28 cellular contexts compared by ENCODE assay signal in the genomic region with DNA sequence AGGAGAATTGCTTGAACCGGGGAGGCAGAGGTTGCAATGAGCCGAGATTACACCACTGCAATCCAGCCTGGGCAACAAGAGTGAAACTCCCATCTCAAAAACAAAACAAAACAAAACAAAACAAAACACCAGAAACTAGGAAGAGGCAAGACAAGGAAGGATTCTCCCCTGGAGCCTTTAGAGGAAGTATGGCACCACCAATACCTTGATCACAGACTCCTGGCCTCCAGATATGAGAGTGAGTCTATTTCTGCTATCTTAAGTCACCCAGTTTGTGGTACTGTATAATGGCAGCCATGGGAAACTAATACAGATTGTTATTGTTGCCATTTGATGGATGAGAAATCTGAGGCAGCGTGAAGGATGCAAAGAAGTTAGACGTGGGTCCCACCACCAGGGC.
"Had no signal": no experiment of that assay in that cellular context is flagged by ENCODE, and none has a peak within 500 bp of the region (broad histone marks: within the 10 kb centered on the region; RNA-seq: fewer than 3 reads in every experiment).

No MANE protein-coding gene starts in this region.

- DNase-seq: activated B cell treated with CpG ODN at 0.5 μM for 24 hours; activated CD4-positive, alpha-beta T cell treated with anti-CD3 and anti-CD28 coated beads for 48 hours; activated CD4-positive, alpha-beta T cell treated with anti-CD3 and anti-CD28 coated beads, Interleukin-2, amount 50 U/mL, for 1 hour; activated CD4-positive, alpha-beta T cell treated with anti-CD3 and anti-CD28 coated beads, Interleukin-2, amount 50 U/mL, for 48 hours; activated CD8-positive, alpha-beta memory T cell treated with anti-CD3 and anti-CD28 coated beads for 24 hours; activated CD8-positive, alpha-beta T cell treated with anti-CD3 and anti-CD28 coated beads for 36 hours; activated effector memory CD4-positive, alpha-beta T cell treated with Interleukin-2 at 50 U/mL for 16 hours; activated gamma-delta T cell treated with Interleukin-2 at 50 U/mL for 16 hours; activated naive CD4-positive, alpha-beta T cell treated with anti-CD3 and anti-CD28 coated beads, Interleukin-2, amount 50 U/mL, for 16 hours; activated naive CD4-positive, alpha-beta T cell treated with Interleukin-2 at 50 U/mL for 16 hours; activated T-cell treated with anti-CD3 and anti-CD28 coated beads, Interleukin-2, amount 50 U/mL, for 4 hours; amygdala; aorta; body of pancreas; caudate nucleus; cortex of kidney; effector memory CD4-positive, alpha-beta T cell; endodermal cell; foreskin fibroblast; head of caudate nucleus; T1000; WERI-Rb-1 had no signal

- H3K27ac ChIP-seq: body of pancreas, WERI-Rb-1 had no signal

- H3K36me3 ChIP-seq: WERI-Rb-1 had no signal

- FAIRE-seq: colon, frontal cortex had no signal

- H3K4me1 ChIP-seq: body of pancreas had no signal

- H3K27ac Mint-ChIP-seq: activated B cell treated with CpG ODN at 0.5 μM for 24 hours; activated CD8-positive, alpha-beta T cell treated with anti-CD3 and anti-CD28 coated beads for 36 hours; activated naive CD8-positive, alpha-beta T cell; activated T-helper 17 cell treated with anti-CD3 and anti-CD28 coated beads, Interleukin-2, amount 50 U/mL, for 72 hours; endodermal cell had no signal

- H3K9me3 ChIP-seq: body of pancreas had no signal

- ATAC-seq: activated CD4-positive, CD25-positive, alpha-beta regulatory T cell treated with anti-CD3 and anti-CD28 coated beads, Interleukin-2, amount 50 U/mL, for 24 hours; activated CD8-positive, alpha-beta T cell treated with anti-CD3 and anti-CD28 coated beads for 36 hours; activated T-cell treated with anti-CD3 and anti-CD28 coated beads, Interleukin-2, amount 50 U/mL, for 4 hours; activated T-helper 17 cell treated with anti-CD3 and anti-CD28 coated beads, Interleukin-2, amount 50 U/mL, for 72 hours; body of pancreas; esophagus mucosa had no signal

- H3K9me3 Mint-ChIP-seq: activated B cell treated with CpG ODN at 0.5 μM for 24 hours; activated CD8-positive, alpha-beta T cell treated with anti-CD3 and anti-CD28 coated beads for 36 hours; activated T-cell treated with anti-CD3 and anti-CD28 coated beads, Interleukin-2, amount 50 U/mL, for 4 hours; endodermal cell had no signal

- H3K4me3 ChIP-seq: body of pancreas had no signal

- H3K27me3 ChIP-seq: body of pancreas had no signal

- H3K4me3 Mint-ChIP-seq: activated B cell treated with CpG ODN at 0.5 μM for 24 hours; activated CD8-positive, alpha-beta T cell treated with anti-CD3 and anti-CD28 coated beads for 36 hours; activated naive CD8-positive, alpha-beta T cell; activated T-cell treated with anti-CD3 and anti-CD28 coated beads, Interleukin-2, amount 50 U/mL, for 4 hours; activated T-helper 17 cell treated with anti-CD3 and anti-CD28 coated beads, Interleukin-2, amount 50 U/mL, for 72 hours; endodermal cell had no signal

- H3K36me3 Mint-ChIP-seq: activated naive CD8-positive, alpha-beta T cell had no signal
